9 cellular contexts compared by ENCODE assay signal in genomic region chr10:130511801-130512200, GRCh38.
"Had no signal": no experiment of that assay in that cellular context is flagged by ENCODE, and none has a peak within 500 bp of the region (broad histone marks: within the 10 kb centered on the region; RNA-seq: fewer than 3 reads in every experiment).

No MANE protein-coding gene starts in this region.

- H3K36me3 ChIP-seq: HAP-1 had no signal

- H3K4me1 Mint-ChIP-seq: GM23338, IgD-negative memory B cell had no signal

- H2AFZ ChIP-seq: GM23338 had no signal

- DNase-seq: H7, HFFc6, KBM-7 had no signal

- ATAC-seq: GM23338, HCT116, HepG2 had no signal

- H3K4me2 ChIP-seq: GM23338 had no signal

- H3K9me3 ChIP-seq: HAP-1 had no signal

- H3K27ac Mint-ChIP-seq: GM23338, HFFc6, IgD-negative memory B cell had no signal

- H3K4me3 ChIP-seq: GM23338, HAP-1 had no signal

- H3K4me1 ChIP-seq: HAP-1 had no signal

- H3K4me3 Mint-ChIP-seq: GM23338, HFFc6, IgD-negative memory B cell had no signal

- H3K36me3 Mint-ChIP-seq: IgD-negative memory B cell had no signal

- H3K27ac ChIP-seq: HL-60 had no signal
